ENCODE assay signal across 24 cellular contexts in genomic region chr13:34547929-34548328, GRCh38.
"Had no signal": no experiment of that assay in that cellular context is flagged by ENCODE, and none has a peak within 500 bp of the region (broad histone marks: within the 10 kb centered on the region; RNA-seq: fewer than 3 reads in every experiment).

No MANE protein-coding gene starts in this region.

- H3K4me3 ChIP-seq: colonic mucosa, coronary artery, dorsolateral prefrontal cortex, esophagus muscularis mucosa, esophagus squamous epithelium, gastrocnemius medialis, gastroesophageal sphincter, heart right ventricle had no signal

- DNase-seq: colonic mucosa; cortex of kidney; dermis blood vessel endothelial cell; dorsolateral prefrontal cortex; effector CD4-positive, alpha-beta T cell; effector CD8-positive, alpha-beta T cell; effector memory CD4-positive, alpha-beta T cell; effector memory CD8-positive, alpha-beta T cell; endodermal cell; erythroblast; esophagus squamous epithelium; foreskin fibroblast; foreskin keratinocyte; foreskin melanocyte; gastrocnemius medialis; glutamatergic neuron; head of caudate nucleus; heart right ventricle had no signal

- H3K27ac ChIP-seq: colonic mucosa, coronary artery, dorsolateral prefrontal cortex, epithelial cell of prostate, esophagus muscularis mucosa, esophagus squamous epithelium, foreskin keratinocyte, gastrocnemius medialis, gastroesophageal sphincter, heart right ventricle had no signal

- H3K9me3 ChIP-seq: colonic mucosa, esophagus muscularis mucosa, esophagus squamous epithelium, gastrocnemius medialis, gastroesophageal sphincter, heart right ventricle had no signal

- H3K27ac Mint-ChIP-seq: dendritic cell treated with granulocyte-macrophage colony-stimulating factor and Interleukin-4, amounts not matched to agents 40 ng/mL and 50 ng/mL, for 4 days; effector memory CD8-positive, alpha-beta T cell; endodermal cell had no signal

- H3K36me3 ChIP-seq: colonic mucosa, esophagus muscularis mucosa, esophagus squamous epithelium, gastrocnemius medialis, gastroesophageal sphincter, heart right ventricle had no signal

- ATAC-seq: effector memory CD8-positive, alpha-beta T cell; esophagus mucosa; foreskin keratinocyte; gastrocnemius medialis; gastroesophageal sphincter had no signal

- H3K27me3 ChIP-seq: colonic mucosa, dorsolateral prefrontal cortex, esophagus muscularis mucosa, esophagus squamous epithelium, foreskin keratinocyte, gastrocnemius medialis, gastroesophageal sphincter, heart right ventricle had no signal

- H3K4me1 ChIP-seq: colonic mucosa, esophagus muscularis mucosa, esophagus squamous epithelium, foreskin keratinocyte, gastrocnemius medialis, gastroesophageal sphincter had no signal

- H3K4me1 Mint-ChIP-seq: endodermal cell had no signal

- H3K4me3 Mint-ChIP-seq: dendritic cell treated with granulocyte-macrophage colony-stimulating factor and Interleukin-4, amounts not matched to agents 40 ng/mL and 50 ng/mL, for 4 days; effector memory CD8-positive, alpha-beta T cell; endodermal cell had no signal

- H3K27me3 Mint-ChIP-seq: dendritic cell treated with granulocyte-macrophage colony-stimulating factor and Interleukin-4, amounts not matched to agents 40 ng/mL and 50 ng/mL, for 4 days; effector memory CD8-positive, alpha-beta T cell had no signal
